In genomic region chr18:77100751-77101355, GRCh38 we compare ENCODE assay signal across 8 cellular contexts. TPM values are rescaled to one million over a fixed set of nuclear protein-coding genes. Genes with fewer than 3 reads are reported as not detected.
DNase-seq lines count a peak whose midpoint lies in the region; TF ChIP-seq lines count a peak whose summit lies in the region.

No MANE protein-coding gene starts in this region.

- H3K9me3 ChIP-seq in adrenal gland (replicated peaks in 1 of 3), result no peaks in the 10 kb centered on the region
- H3K9me3 ChIP-seq in muscle layer of duodenum (ENCODE audit: control insufficient read depth in 1 of 2, low read length in 2 of 2), result no peaks in the 10 kb centered on the region

- H3K27ac ChIP-seq in adrenal gland (peak overlapping the region; percentile 23 to 90 (median 30)), muscle layer of duodenum (ENCODE audit: low read length) (peak overlapping the region; percentile 85)

- TF ChIP-seq POLR2A in adrenal gland (IDR thresholded peaks at IDR 0.05), result no peak

- TF ChIP-seq CTCF in adrenal gland (IDR thresholded peaks at IDR 0.05), result no peak

- no peaks in the 10 kb centered on the region for H3K36me3 ChIP-seq in adrenal gland (replicated peaks in 1 of 2)
- no peaks in the 10 kb centered on the region for H3K36me3 ChIP-seq in muscle layer of duodenum (ENCODE audit: control insufficient read depth in 1 of 2, insufficient read depth in 2 of 2, low read length in 2 of 2)

- peaks cover 20 to 51% of the 10 kb centered on the region in 2 donors for H3K4me1 ChIP-seq in adrenal gland (replicated peaks in 1 of 2)
- peaks cover 35 to 40% of the 10 kb centered on the region in 2 donors for H3K4me1 ChIP-seq in muscle layer of duodenum (ENCODE audit: control insufficient read depth in 1 of 2, insufficient read depth in 2 of 2, low read length in 2 of 2)

- DNase-seq in ACHN (peak; percentile 22), LHCN-M2 (ENCODE audit: low read depth) (peak; percentile 17), adrenal gland (no peak), NCI-H2081 treated with DMSO at 0.1 percent for 48 hours (lab: John Stamatoyannopoulos, UW) (no peak), NCI-H1436 (lab: John Stamatoyannopoulos, UW) (no peak), NOMO-1 treated with dmso at 0.1 percent for 144 hours (lab: John Stamatoyannopoulos, UW; ENCODE audit: unreplicated experiment) (no peak), AG08395 (ENCODE audit: low spot score) (no peak)

- intact Hi-C loops in adrenal gland (cut with DNase I), result no loop called here

- WGBS in adrenal gland, 4 donors, result 57 to 71% (median 68%) methylated on average over 7 to 8 of the region's 8 CpGs

- no peaks in the 10 kb centered on the region for H3K27me3 ChIP-seq in adrenal gland
- H3K27me3 ChIP-seq in muscle layer of duodenum (ENCODE audit: low read depth, low read length), result no peaks in the 10 kb centered on the region

- no peak overlapping the region for H3K4me3 ChIP-seq in adrenal gland
- peak overlapping the region in 1 of 2 donors; percentile 29 for H3K4me3 ChIP-seq in muscle layer of duodenum (ENCODE audit: low read depth in 1 of 2, low read length in 2 of 2)

- in situ Hi-C loops in ACHN (cut with HindIII; ENCODE audit: low pct_ligation_motif_present, low pct_unique_long_range_greater_than_20kb, low sequenced_read_pairs), result no loop called here

RNA-seq across cellular contexts. Expression of gene MBP, which starts 31.7 kb away (rescaled TPM):
- total RNA-seq in LHCN-M2 (2014; rRNA removed) (under 0.01 and 1.0 TPM in 2 replicates), adrenal gland (10 to 100 TPM; 11.2 to 23.7 (median 16.0) TPM)
- polyA plus RNA-seq in LHCN-M2 (2012), result 0.09 TPM
- polyA plus RNA-seq in adrenal gland, result 1 to 10 TPM; 3.5 to 7.6 (median 6.2) TPM

Comparison
In these comparisons a context has a peak if more than half of its experiments do, and no peak if none do; other contexts are left out.
1. DNase-seq: peak in ACHN (single experiment) and LHCN-M2 (single experiment); none in adrenal gland (0 of 7), NCI-H2081 treated with DMSO at 0.1 percent for 48 hours (single experiment), NCI-H1436 (single experiment), NOMO-1 treated with dmso at 0.1 percent for 144 hours (single experiment) and AG08395 (single experiment).